9 cellular contexts compared by ENCODE assay signal in genomic region chr22:50581031-50581949, GRCh38. TPM values are rescaled to one million over a fixed set of nuclear protein-coding genes. Genes with fewer than 3 reads are reported as not detected.
DNase-seq lines count a peak whose midpoint lies in the region; ATAC-seq, FAIRE-seq and TF ChIP-seq lines count a peak whose summit lies in the region.
"Had no signal": no experiment of that assay in that cellular context is flagged by ENCODE, and none has a peak within 500 bp of the region (broad histone marks: within the 10 kb centered on the region; RNA-seq: fewer than 3 reads in every experiment).

No MANE protein-coding gene starts in this region.

- no peaks in the 10 kb centered on the region for H3K27me3 ChIP-seq in IMR-90 (ENCODE audit: control insufficient read depth, insufficient read depth, low read length)
- no peaks in the 10 kb centered on the region for H3K27me3 ChIP-seq in mucosa of rectum (ENCODE audit: control insufficient read depth in 2 of 2, insufficient read depth in 2 of 2, low read length in 2 of 2)

- H4K20me1 ChIP-seq in IMR-90 (ENCODE audit: insufficient read depth, low read length), result no peaks in the 10 kb centered on the region; the same call in 1 of the 2 replicates

- POLR2A ChIA-PET in IMR-90 (lab: Charles Lee; ENCODE audit: unreplicated experiment), result no interaction called here

- peak overlapping the region; percentile 93 for H2AK9ac ChIP-seq in IMR-90 (replicated peaks; ENCODE audit: low read depth, low read length, poor library complexity)

- H4K5ac ChIP-seq in IMR-90 (ENCODE audit: low read depth, low read length), result peak overlapping the region; percentile 63

- peak overlapping the region; percentile 86; the same call in 1 of the 2 replicates for H3K14ac ChIP-seq in IMR-90 (replicated peaks; ENCODE audit: low read depth, low read length)

- peaks cover 17% of the 10 kb centered on the region for H3K4me1 ChIP-seq in IMR-90 (ENCODE audit: control insufficient read depth, insufficient read depth, low read length)
- H3K4me1 ChIP-seq in mucosa of rectum (ENCODE audit: control insufficient read depth in 2 of 2, insufficient read depth in 2 of 2, low read length in 2 of 2), result peaks cover 14 to 22% of the 10 kb centered on the region in 2 donors

- DNase-seq in IMR-90 (no peak), cardiac fibroblast (ENCODE audit: low read depth in 2 of 2) (no peak), GF-D8 (lab: John Stamatoyannopoulos, UW) (no peak), D721Med (ENCODE audit: insufficient read length, low spot score) (no peak), NCI-H69 (lab: John Stamatoyannopoulos, UW) (no peak)

- H3K9ac ChIP-seq in IMR-90 (ENCODE audit: low read depth, low read length) (peak overlapping the region; percentile 74), mucosa of rectum (ENCODE audit: low read depth in 1 of 2, low read length in 2 of 2) (peak overlapping the region; percentile 94)

- H3K23ac ChIP-seq in IMR-90 (ENCODE audit: low read depth, low read length), result peak overlapping the region; percentile 82

- no peak for ATAC-seq in IMR-90 (ENCODE audit: low read depth)
- no peak for ATAC-seq in GM21723 (IDR thresholded peaks at IDR 0.05; ENCODE audit: unreplicated experiment)

- CTCF ChIA-PET in IMR-90 (lab: Yijun Ruan, JAX), result interaction anchor here (1.0 kb wide), 1 partner anchor 55 kb away, joined by 4 read pairs; no protein-coding TSS in a partner anchor

- 0 out of 2 replicates have a peak overlapping the region, but pooled peaks have one; percentile 5 for H4K91ac ChIP-seq in IMR-90 (ENCODE audit: insufficient read depth, low read depth, low read length)

- H3K4me2 ChIP-seq in IMR-90 (ENCODE audit: low read depth, low read length), result peak overlapping the region; percentile 94

- H4K8ac ChIP-seq in IMR-90 (ENCODE audit: low read depth in 2 of 2, low read length in 2 of 2), result peak overlapping the region; percentile 68 to 84; a peak in 3 of 4 replicates

- peaks cover 28% of the 10 kb centered on the region for H3K9me1 ChIP-seq in IMR-90 (ENCODE audit: insufficient read depth, low read length)

- no peak for TF ChIP-seq RAD21 in IMR-90 (IDR thresholded peaks at IDR 0.05; ENCODE audit: low read length)

- H2BK5ac ChIP-seq in IMR-90 (ENCODE audit: low read depth, low read length, poor library complexity, severe bottlenecking), result no peak overlapping the region

- peaks cover 18 to 39% of the 10 kb centered on the region in 2 experiments for H3K79me1 ChIP-seq in IMR-90 (ENCODE audit: low read depth in 1 of 2, low read length in 2 of 2)

- peaks cover 4% of the 10 kb centered on the region; the same call in 1 of the 2 replicates for H3K36me3 ChIP-seq in IMR-90 (ENCODE audit: control insufficient read depth, insufficient read depth, low read length)
- peaks cover 6 to 15% of the 10 kb centered on the region in 2 donors for H3K36me3 ChIP-seq in mucosa of rectum (ENCODE audit: control insufficient read depth in 2 of 2, insufficient read depth in 2 of 2, low read length in 2 of 2)

- H2AFZ ChIP-seq in IMR-90 (replicated peaks; ENCODE audit: low read length, poor library complexity), result no peak overlapping the region

- peak overlapping the region; percentile 35; the same call in 1 of the 2 replicates for H3K56ac ChIP-seq in IMR-90 (ENCODE audit: extremely low read depth, insufficient read depth, low read length)

- intact Hi-C loops in IMR-90 (cut with micrococcal nuclease), result loop anchor here (5.0 kb wide), 1 partner anchor 54 kb away; the partner anchor contains the start of gene SCO2

- H3K4me3 ChIP-seq in IMR-90 (ENCODE audit: insufficient read depth, low read depth, low read length) (peak overlapping the region; percentile 80), cardiac fibroblast (replicated peaks in 1 of 2; ENCODE audit: low read depth in 2 of 2, low read length in 2 of 2) (peak overlapping the region; percentile 83 to 84), mucosa of rectum (ENCODE audit: low read length in 2 of 2) (peak overlapping the region; percentile 70 to 89)

- no peak for FAIRE-seq in D721Med (lab: Jason Lieb, UNC)

- H2AK5ac ChIP-seq in IMR-90 (ENCODE audit: low read depth, low read length), result peak overlapping the region; percentile 81; the same call in 1 of the 2 replicates

- no peak overlapping the region for H2BK20ac ChIP-seq in IMR-90 (ENCODE audit: low read depth, low read length)

- peak overlapping the region; percentile 97 for H3K27ac ChIP-seq in 22Rv1
- no peak overlapping the region for H3K27ac ChIP-seq in IMR-90 (ENCODE audit: insufficient read depth, low read length)
- peak overlapping the region in 1 of 2 donors; percentile 99 for H3K27ac ChIP-seq in mucosa of rectum (ENCODE audit: low read depth in 2 of 2, low read length in 2 of 2)

- dilution Hi-C loops in IMR-90 (cut with HindIII; ENCODE audit: low sequenced_read_pairs, unreplicated experiment), result no loop called here

- H3K9me3 ChIP-seq in IMR-90 (ENCODE audit: control insufficient read depth, insufficient read depth, low read length), result no peaks in the 10 kb centered on the region
- H3K9me3 ChIP-seq in mucosa of rectum (ENCODE audit: control insufficient read depth in 2 of 2, low read length in 2 of 2), result no peaks in the 10 kb centered on the region

- H3K4ac ChIP-seq in IMR-90 (ENCODE audit: low read depth, low read length), result peak overlapping the region; percentile 71; the same call in 1 of the 2 replicates

- H2BK120ac ChIP-seq in IMR-90 (ENCODE audit: low read depth, low read length), result no peak overlapping the region

- H3K18ac ChIP-seq in IMR-90 (ENCODE audit: low read depth, low read length), result no peak overlapping the region

- in situ Hi-C loops in IMR-90 (cut with MboI; ENCODE audit: low sequenced_read_pairs), result no loop called here

- no peak overlapping the region for H2BK15ac ChIP-seq in IMR-90 (ENCODE audit: low read depth, low read length)

- no TSS peak for BruUV-seq in IMR-90 (replicated peaks; lab: Mats Ljungman, UMichigan)

- TF ChIP-seq CTCF in 22Rv1 (IDR thresholded peaks at IDR 0.05) (no peak), IMR-90 (conservative IDR thresholded peaks at IDR 0.05; ENCODE audit: low read depth, low read length) (no peak), cardiac fibroblast (IDR thresholded peaks at IDR 0.05; ENCODE audit: low read depth, low read length) (no peak), D721Med (IDR thresholded peaks at IDR 0.05; ENCODE audit: insufficient read depth, missing control alignments) (no peak)

- WGBS in IMR-90 (ENCODE audit: extremely low coverage in 2 of 2, insufficient read length in 1 of 2), 2 experiments, result 98% methylated on average over 7 of the region's 22 CpGs; no CpG with 5 or more reads in 1 of the 2 experiments

- no peak for TF ChIP-seq POLR2A in IMR-90 (IDR thresholded peaks at IDR 0.05; ENCODE audit: low read depth, low read length)

TF ChIP-seq in IMR-90, 13 proteins besides CTCF, POLR2A, EP300 and RAD21:
- TF ChIP-seq SMC3 (IDR thresholded peaks at IDR 0.05; ENCODE audit: low read depth, low read length) (no peak), ELK1 (IDR thresholded peaks at IDR 0.05; ENCODE audit: borderline replicate concordance, low read depth, low read length) (no peak), MXI1 (IDR thresholded peaks at IDR 0.05; ENCODE audit: borderline replicate concordance, low read depth, low read length) (no peak), CEBPB (IDR thresholded peaks at IDR 0.05; ENCODE audit: low read depth, low read length) (peak; percentile 53), CHD1 (IDR thresholded peaks at IDR 0.05; ENCODE audit: low read depth, low read length) (no peak), FOS (IDR thresholded peaks at IDR 0.05; ENCODE audit: low read depth, low read length) (no peak), MAZ (IDR thresholded peaks at IDR 0.05; ENCODE audit: borderline replicate concordance, low read depth, low read length) (no peak), MAFK (IDR thresholded peaks at IDR 0.05; ENCODE audit: low read depth, low read length) (no peak)
- TF ChIP-seq, protein P1, sequence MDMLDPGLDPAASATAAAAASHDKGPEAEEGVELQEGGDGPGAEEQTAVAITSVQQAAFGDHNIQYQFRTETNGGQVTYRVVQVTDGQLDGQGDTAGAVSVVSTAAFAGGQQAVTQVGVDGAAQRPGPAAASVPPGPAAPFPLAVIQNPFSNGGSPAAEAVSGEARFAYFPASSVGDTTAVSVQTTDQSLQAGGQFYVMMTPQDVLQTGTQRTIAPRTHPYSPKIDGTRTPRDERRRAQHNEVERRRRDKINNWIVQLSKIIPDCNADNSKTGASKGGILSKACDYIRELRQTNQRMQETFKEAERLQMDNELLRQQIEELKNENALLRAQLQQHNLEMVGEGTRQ (IDR thresholded peaks at IDR 0.05; ENCODE audit: low read depth, low read length), result no peak

RNA-seq across cellular contexts. Expression of gene CHKB, which starts 1.4 kb away (rescaled TPM):
- 7.2 and 8.1 TPM in 2 replicates for total RNA-seq in IMR-90 (2012; rRNA removed)
- 35.3 and 36.9 TPM in 2 replicates for polyA plus RNA-seq in IMR-90 (2012; rRNA removed)
- polyA plus RNA-seq in IMR-90 (2012; cell fraction: cytosol; rRNA removed), result 13.3 and 23.2 TPM in 2 replicates
- polyA plus RNA-seq in IMR-90 (2012; cell fraction: nucleus; rRNA removed; ENCODE audit: low replicate concordance), result 222 and 243 TPM in 2 replicates

RNA-seq across cellular contexts. Expression of gene CPT1B, which starts 3.1 kb away (rescaled TPM):
- 0.36 and 0.56 TPM in 2 replicates for total RNA-seq in IMR-90 (2012; rRNA removed)
- 1.8 and 2.1 TPM in 2 replicates for polyA plus RNA-seq in IMR-90 (2012; rRNA removed)
- 0.54 and 0.84 TPM in 2 replicates for polyA plus RNA-seq in IMR-90 (2012; cell fraction: cytosol; rRNA removed)
- polyA plus RNA-seq in IMR-90 (2012; cell fraction: nucleus; rRNA removed; ENCODE audit: low replicate concordance), result 16.0 and 22.2 TPM in 2 replicates

RNA-seq across cellular contexts. Expression of gene SYCE3, which starts 18.6 kb away (rescaled TPM):
- not detected in 2 replicates for total RNA-seq in IMR-90 (2012; rRNA removed)
- polyA plus RNA-seq in IMR-90 (2012; rRNA removed), result not detected in 2 replicates
- 1.0 TPM in 1 of 2 replicates, not detected in the other for polyA plus RNA-seq in IMR-90 (2012; cell fraction: cytosol; rRNA removed)
- not detected in 2 replicates for polyA plus RNA-seq in IMR-90 (2012; cell fraction: nucleus; rRNA removed; ENCODE audit: low replicate concordance)
- total RNA-seq: renal cortical epithelial cell had no signal

RNA-seq across cellular contexts. Expression of gene MAPK8IP2, which starts 19.3 kb away (rescaled TPM):
- under 0.01 TPM in 2 replicates for total RNA-seq in IMR-90 (2012; rRNA removed)
- 0.14 and 0.22 TPM in 2 replicates for polyA plus RNA-seq in IMR-90 (2012; rRNA removed)
- 0.05 and 0.29 TPM in 2 replicates for polyA plus RNA-seq in IMR-90 (2012; cell fraction: cytosol; rRNA removed)
- 0.30 and 0.50 TPM in 2 replicates for polyA plus RNA-seq in IMR-90 (2012; cell fraction: nucleus; rRNA removed; ENCODE audit: low replicate concordance)

RNA-seq across cellular contexts. Expression of gene KLHDC7B, which starts 35.6 kb away (rescaled TPM):
- total RNA-seq in IMR-90 (2012; rRNA removed), result not detected in 2 replicates
- 0.03 and 0.05 TPM in 2 replicates for polyA plus RNA-seq in IMR-90 (2012; rRNA removed)
- 0.05 TPM in 1 of 2 replicates, not detected in the other for polyA plus RNA-seq in IMR-90 (2012; cell fraction: cytosol; rRNA removed)
- polyA plus RNA-seq in IMR-90 (2012; cell fraction: nucleus; rRNA removed; ENCODE audit: low replicate concordance), result 0.07 and 0.18 TPM in 2 replicates
